Comparison of ENCODE assay signal across 15 cellular contexts in the genomic region with DNA sequence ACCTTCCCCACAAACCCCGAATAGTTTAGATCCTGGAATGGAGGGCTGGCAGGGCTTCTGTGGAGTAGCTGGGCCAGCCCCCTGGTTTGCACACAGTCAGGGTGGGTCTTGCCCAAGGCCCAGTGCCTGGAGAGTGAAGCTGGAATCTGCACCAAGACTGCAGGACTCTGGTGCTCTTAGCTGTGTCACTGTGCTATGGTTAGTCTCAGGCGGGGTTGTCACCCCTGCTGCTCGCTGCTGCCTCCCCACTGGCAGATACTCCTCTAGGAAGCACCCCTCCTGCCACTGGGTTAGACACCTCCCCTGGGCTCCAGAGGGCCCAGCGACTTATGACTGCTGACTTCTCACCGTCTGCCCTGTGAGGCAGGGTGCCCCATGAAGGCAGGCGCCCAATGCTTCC. TPM values are rescaled to one million over a fixed set of nuclear protein-coding genes. Genes with fewer than 3 reads are reported as not detected.
"Had no signal": no experiment of that assay in that cellular context is flagged by ENCODE, and none has a peak within 500 bp of the region (broad histone marks: within the 10 kb centered on the region; RNA-seq: fewer than 3 reads in every experiment).

No MANE protein-coding gene starts in this region.

RNA-seq across cellular contexts. Expression of a gene that starts 0.8 kb away (rescaled TPM):
- total RNA-seq: activated B cell treated with CpG ODN at 0.5 μM for 24 hours; activated CD4-positive, alpha-beta memory T cell treated with anti-CD3 and anti-CD28 coated beads for 36 hours; activated CD4-positive, alpha-beta memory T cell treated with anti-CD3 and anti-CD28 coated beads, Interleukin-2, amount 10 ng/mL, durations not matched to agents 7 days and 5 days; activated CD4-positive, alpha-beta T cell treated with anti-CD3 and anti-CD28 coated beads for 36 hours; activated CD4-positive, alpha-beta T cell treated with anti-CD3 and anti-CD28 coated beads, Interleukin-2, amount 10 ng/mL, durations not matched to agents 24 days and 14 days; activated CD4-positive, alpha-beta T cell treated with anti-CD3 and anti-CD28 coated beads, Interleukin-2, amount 10 ng/mL, durations not matched to agents 7 days and 5 days; activated CD8-positive, alpha-beta memory T cell treated with anti-CD3 and anti-CD28 coated beads for 36 hours; activated CD8-positive, alpha-beta memory T cell treated with anti-CD3 and anti-CD28 coated beads, Interleukin-2, amount 10 ng/mL, durations not matched to agents 7 days and 5 days; activated CD8-positive, alpha-beta T cell treated with anti-CD3 and anti-CD28 coated beads for 36 hours; activated CD8-positive, alpha-beta T cell treated with anti-CD3 and anti-CD28 coated beads, Interleukin-2, amount 10 ng/mL, durations not matched to agents 7 days and 5 days; T-cell; T-helper 1 cell treated with Interleukin-12 subunit alpha and Interleukin-12 subunit beta and Interleukin-4 antibody, amounts not matched to agents 30 ng/mL and 1 ng/mL, for 36 hours; T-helper 17 cell; T-helper 2 cell treated with Interferon-gamma antibody and Interleukin-4, amounts not matched to agents 100 ng/mL and 5 ng/mL, for 36 hours; WTC11 had no signal
